Comparison of ENCODE assay signal across 17 cellular contexts in genomic region chrX:15594371-15594770, GRCh38. TPM values are rescaled to one million over a fixed set of nuclear protein-coding genes. Genes with fewer than 3 reads are reported as not detected.
A peak's percentile ranks its signal among the peaks of the same experiment; 100 is the strongest.
DNase-seq lines count a peak whose midpoint lies in the region; ATAC-seq and TF ChIP-seq lines count a peak whose summit lies in the region.
"Had no signal": no experiment of that assay in that cellular context is flagged by ENCODE, and none has a peak within 500 bp of the region (broad histone marks: within the 10 kb centered on the region; RNA-seq: fewer than 3 reads in every experiment).

No MANE protein-coding gene starts in this region.

- TF ChIP-seq POLR2A in heart left ventricle (IDR thresholded peaks at IDR 0.05): no peak

- H4K20me1 ChIP-seq in OCI-LY3 (ENCODE audit: insufficient read depth, low read length): no peaks in the 10 kb centered on the region

- H2AFZ ChIP-seq in OCI-LY3 (ENCODE audit: low read depth, low read length): no peak overlapping the region

- DNase-seq in heart left ventricle (no peak), Right ventricle myocardium inferior (ENCODE audit: missing footprints) (no peak), epithelial cell of esophagus (ENCODE audit: low read depth) (no peak), retinal pigment epithelial cell (ENCODE audit: low read depth) (no peak), lower lobe of right lung (no peak), T-helper 9 cell (no peak)
- DNase-seq in activated CD4-positive, alpha-beta T cell treated with anti-CD3 and anti-CD28 coated beads for 4 hours: no peak
- DNase-seq: activated B cell treated with CpG ODN at 0.5 μM for 24 hours; activated naive CD4-positive, alpha-beta T cell; mesendoderm; NCI-H446 treated with DMSO at 0.1 percent for 48 hours; stimulated activated CD4-positive, alpha-beta T cell treated with anti-CD3 and anti-CD28 coated beads, Interleukin-4, amount 100 ng/mL, for 24 hours; thyroid gland had no signal

- H3K4me1 ChIP-seq in heart left ventricle: peaks cover 0 to 12% (median 0%) of the 10 kb centered on the region in 12 donors
- peaks cover 15% of the 10 kb centered on the region for H3K4me1 ChIP-seq in OCI-LY3 (ENCODE audit: low read length)
- no peaks in the 10 kb centered on the region for H3K4me1 ChIP-seq in lower lobe of right lung
- H3K4me1 ChIP-seq: ascending aorta, thyroid gland had no signal

- H3K36me3 ChIP-seq in heart left ventricle (peaks cover 0 to 20% (median 0%) of the 10 kb centered on the region in 9 donors), OCI-LY3 (replicated peaks; ENCODE audit: low read depth, low read length) (no peaks in the 10 kb centered on the region), lower lobe of right lung (no peaks in the 10 kb centered on the region)
- H3K36me3 ChIP-seq: ascending aorta, thyroid gland had no signal

- peak in 2 of 4 donors; percentile 51 to 61 for ATAC-seq in heart left ventricle
- ATAC-seq in Right ventricle myocardium inferior: no peak
- ATAC-seq in lower lobe of right lung: no peak
- ATAC-seq: Panc1 had no signal

- 29 to 49% (median 39%) methylated on average over 2 of the region's 2 CpGs for WGBS in heart left ventricle, 4 donors

- intact Hi-C loops in heart left ventricle (cut with DNase I) (loop anchor here in 4 of 10 donors (5.0 to 10.0 kb wide), 2 partner anchors 48 to 50 kb away; no protein-coding TSS in a partner anchor), Right ventricle myocardium inferior (cut with DNase I) (loop anchor here (10.0 kb wide), 1 partner anchor 50 kb away; no protein-coding TSS in a partner anchor), lower lobe of right lung (cut with DNase I) (no loop called here)

- H3K4me2 ChIP-seq in OCI-LY3 (ENCODE audit: low read length): no peak overlapping the region

- TF ChIP-seq CTCF in heart left ventricle (IDR thresholded peaks at IDR 0.05) (peak in 8 of 12 donors; percentile 7 to 46 (median 20)), OCI-LY3 (IDR thresholded peaks at IDR 0.05; ENCODE audit: low read depth, low read length) (peak; percentile 36), epithelial cell of esophagus (IDR thresholded peaks at IDR 0.05; ENCODE audit: insufficient read depth, low read depth, low read length, missing control alignments) (peak; percentile 52), retinal pigment epithelial cell (conservative IDR thresholded peaks at IDR 0.05; ENCODE audit: low read depth, low read length) (peak; percentile 45), lower lobe of right lung (IDR thresholded peaks at IDR 0.05) (no peak)

- H3K27ac ChIP-seq in heart left ventricle (peak overlapping the region in 2 of 12 donors; percentile 43 to 48), OCI-LY3 (ENCODE audit: low read length) (no peak overlapping the region), lower lobe of right lung (no peak overlapping the region)
- H3K27ac ChIP-seq: ascending aorta, thyroid gland had no signal

- H3K9me3 ChIP-seq in heart left ventricle (no peaks in the 10 kb centered on the region), OCI-LY3 (ENCODE audit: insufficient read depth, low read length) (no peaks in the 10 kb centered on the region), lower lobe of right lung (no peaks in the 10 kb centered on the region)
- H3K9me3 ChIP-seq: ascending aorta, thyroid gland had no signal

- peaks cover 0 to 60% (median 0%) of the 10 kb centered on the region in 9 donors for H3K27me3 ChIP-seq in heart left ventricle
- H3K27me3 ChIP-seq in OCI-LY3 (ENCODE audit: low read depth, low read length): no peaks in the 10 kb centered on the region
- H3K27me3 ChIP-seq in lower lobe of right lung (ENCODE audit: low read depth): no peaks in the 10 kb centered on the region
- H3K27me3 ChIP-seq: ascending aorta, thyroid gland had no signal

- no peak overlapping the region for H3K9ac ChIP-seq in OCI-LY3 (ENCODE audit: low read length)

- no peaks in the 10 kb centered on the region for H3K79me2 ChIP-seq in OCI-LY3 (ENCODE audit: low read length)

- H3K4me3 ChIP-seq in heart left ventricle (no peak overlapping the region), OCI-LY3 (ENCODE audit: low read length) (no peak overlapping the region), epithelial cell of esophagus (ENCODE audit: low read length) (no peak overlapping the region), retinal pigment epithelial cell (ENCODE audit: low read length) (no peak overlapping the region), lower lobe of right lung (no peak overlapping the region)
- H3K4me3 ChIP-seq: ascending aorta, thyroid gland had no signal

RNA-seq across cellular contexts. Expression of gene ACE2, which starts 6.4 kb away (rescaled TPM):
- total RNA-seq in heart left ventricle (10 to 100 TPM; 15.6 to 59.4 (median 20.7) TPM), Right ventricle myocardium inferior (16.6 TPM), lower lobe of right lung (2.6 TPM)
- 1 to 10 TPM; 5.0 to 9.2 TPM for polyA plus RNA-seq in heart left ventricle
- total RNA-seq: activated B cell treated with CpG ODN at 0.5 μM for 24 hours, dermis microvascular lymphatic vessel endothelial cell had no signal
